Comparison of ENCODE assay signal across 8 cellular contexts in the genomic region with DNA sequence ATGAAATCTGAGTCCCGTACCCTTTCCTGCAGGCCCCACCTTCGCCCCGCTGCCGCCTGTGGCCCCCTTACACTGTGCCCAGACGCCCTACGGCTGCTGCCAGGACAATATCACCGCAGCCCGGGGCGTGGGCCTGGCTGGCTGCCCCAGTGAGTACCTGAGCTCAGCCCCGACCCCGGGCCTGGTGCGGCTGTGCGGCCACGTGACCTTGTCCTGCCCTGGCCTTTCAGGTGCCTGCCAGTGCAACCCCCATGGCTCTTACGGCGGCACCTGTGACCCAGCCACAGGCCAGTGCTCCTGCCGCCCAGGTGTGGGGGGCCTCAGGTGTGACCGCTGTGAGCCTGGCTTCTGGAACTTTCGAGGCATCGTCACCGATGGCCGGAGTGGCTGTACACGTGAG. TPM values are rescaled to one million over a fixed set of nuclear protein-coding genes. Genes with fewer than 3 reads are reported as not detected.
"Had no signal": no experiment of that assay in that cellular context is flagged by ENCODE, and none has a peak within 500 bp of the region (broad histone marks: within the 10 kb centered on the region; RNA-seq: fewer than 3 reads in every experiment).

No MANE protein-coding gene starts in this region.

- DNase-seq: GDM1, GF-D8 had no signal

- FAIRE-seq: G401.6, GM12878, GM12891, GM12892, GM18507, GM19239 had no signal

- H3K4me3 ChIP-seq: GM12878 had no signal

RNA-seq across cellular contexts. Expression of gene RNF223, which starts 29.0 kb away (rescaled TPM):
- polyA plus RNA-seq: GM12878 had no signal
